In the genomic region with DNA sequence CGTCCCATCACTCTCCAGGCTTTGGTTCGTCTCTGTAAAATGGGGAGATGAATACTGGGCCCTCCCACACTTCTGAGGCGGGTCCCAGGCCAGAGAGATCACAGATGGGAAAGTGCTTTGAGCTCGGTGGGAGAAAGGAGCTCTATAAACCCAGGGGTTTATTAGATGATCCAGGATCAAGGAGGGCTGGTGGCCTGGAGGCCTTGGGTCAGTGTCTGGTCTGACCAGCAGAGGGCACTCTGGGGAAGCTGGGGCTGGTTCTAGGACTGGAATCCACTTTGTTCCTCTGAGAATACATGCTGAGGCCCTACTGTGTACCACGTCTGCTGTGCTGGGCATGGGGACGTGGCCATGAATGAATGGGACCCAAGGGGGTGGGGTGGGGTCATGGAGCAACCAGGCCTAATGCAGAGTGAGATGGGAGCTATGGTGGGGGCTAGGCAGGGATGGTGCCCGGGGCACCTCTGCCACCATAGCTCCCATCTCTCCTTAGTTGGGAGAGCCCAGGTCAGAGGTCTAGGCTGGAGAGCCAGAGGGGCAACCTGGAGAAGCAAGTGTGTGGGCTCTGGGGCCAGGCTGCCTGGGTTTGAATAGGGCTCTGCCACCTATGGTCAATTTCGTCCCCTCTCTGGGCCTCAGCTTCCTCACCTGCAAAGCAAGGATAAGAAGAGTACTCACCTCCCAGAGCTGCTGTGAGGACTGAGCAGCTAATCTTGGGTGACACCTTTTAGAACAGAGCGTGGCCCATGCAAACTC, we compare ENCODE assay signal across 8 cellular contexts. TPM values are rescaled to one million over a fixed set of nuclear protein-coding genes. Genes with fewer than 3 reads are reported as not detected.
A peak's percentile ranks its signal among the peaks of the same experiment; 100 is the strongest.
DNase-seq lines count a peak whose midpoint lies in the region; ATAC-seq and TF ChIP-seq lines count a peak whose summit lies in the region.

No MANE protein-coding gene starts in this region.

- H3K79me2 ChIP-seq in SU-DHL-6 (ENCODE audit: insufficient read depth, low read length) = no peaks in the 10 kb centered on the region

- no peak overlapping the region for H3K9ac ChIP-seq in SU-DHL-6 (ENCODE audit: low read length)
- H3K9ac ChIP-seq in adipocyte (ENCODE audit: low read length) = no peak overlapping the region

- H3K4me1 ChIP-seq in adipocyte (ENCODE audit: control insufficient read depth, insufficient read depth, low read length) (peaks cover 4% of the 10 kb centered on the region), right cardiac atrium (ENCODE audit: control insufficient read depth, insufficient read depth, low read length) (peaks cover 2% of the 10 kb centered on the region)

- DNase-seq in COR-L47 (lab: John Stamatoyannopoulos, UW) = peak; percentile 43
- peak; percentile 45 for DNase-seq in HS-27A (ENCODE audit: low read depth)
- peak; percentile 84 for DNase-seq in adipocyte (ENCODE audit: low read depth)
- DNase-seq in right cardiac atrium = peak; percentile 57 to 84 (median 83)
- DNase-seq in stimulated activated CD4-positive, alpha-beta T cell treated with anti-CD3 and anti-CD28 coated beads, Interleukin-12 subunit alpha, Interleukin-12 subunit beta, amount 100 ng/mL, for 48 hours (ENCODE audit: low read depth in 2 of 3, low spot score in 1 of 3) = peak; percentile 48 to 72 (median 61)

- no peaks in the 10 kb centered on the region for H3K9me2 ChIP-seq in SU-DHL-6 (replicated peaks; ENCODE audit: insufficient read depth, low read length)

- no peaks in the 10 kb centered on the region for H3F3A ChIP-seq in SU-DHL-6 (ENCODE audit: insufficient read depth)

- H2AFZ ChIP-seq in SU-DHL-6 (ENCODE audit: low read depth, low read length, severe bottlenecking) = no peak overlapping the region

- H3K4me3 ChIP-seq in SU-DHL-6 (ENCODE audit: insufficient read depth, low read length, poor library complexity, severe bottlenecking) (no peak overlapping the region), adipocyte (ENCODE audit: low read length) (no peak overlapping the region), right cardiac atrium (ENCODE audit: low read length) (no peak overlapping the region)

- H3K36me3 ChIP-seq in SU-DHL-6 (ENCODE audit: low read length) (no peaks in the 10 kb centered on the region), adipocyte (ENCODE audit: control insufficient read depth, insufficient read depth, low read length, severe bottlenecking) (no peaks in the 10 kb centered on the region)

- H3K9me3 ChIP-seq in SU-DHL-6 (ENCODE audit: insufficient read depth, low read length) = no peaks in the 10 kb centered on the region
- no peaks in the 10 kb centered on the region for H3K9me3 ChIP-seq in adipocyte (ENCODE audit: control insufficient read depth, low read length)
- H3K9me3 ChIP-seq in right cardiac atrium (ENCODE audit: control insufficient read depth, low read length) = no peaks in the 10 kb centered on the region

- WGBS in right cardiac atrium = 73% methylated on average over 9 of the region's 9 CpGs

- H3K27ac ChIP-seq in SU-DHL-6 (ENCODE audit: low read depth, low read length) = no peak overlapping the region
- no peak overlapping the region for H3K27ac ChIP-seq in right cardiac atrium (ENCODE audit: low read length)

- peak; percentile 28 to 48 for ATAC-seq in right cardiac atrium
- no peak for ATAC-seq in GM21447 (IDR thresholded peaks at IDR 0.05; ENCODE audit: unreplicated experiment)
- ATAC-seq in GM19351 (IDR thresholded peaks at IDR 0.05; ENCODE audit: unreplicated experiment) = no peak

- no peaks in the 10 kb centered on the region for H4K20me1 ChIP-seq in SU-DHL-6 (ENCODE audit: low read depth, low read length)

- H3K27me3 ChIP-seq in SU-DHL-6 (ENCODE audit: low read length) = no peaks in the 10 kb centered on the region
- no peaks in the 10 kb centered on the region for H3K27me3 ChIP-seq in adipocyte (replicated peaks; ENCODE audit: control insufficient read depth, insufficient read depth, low read length)
- H3K27me3 ChIP-seq in right cardiac atrium (ENCODE audit: control insufficient read depth, insufficient read depth) = no peaks in the 10 kb centered on the region

- TF ChIP-seq CTCF in SU-DHL-6 (IDR thresholded peaks at IDR 0.05; ENCODE audit: insufficient read depth, low read length, poor library complexity, severe bottlenecking) = peak; percentile 64

- intact Hi-C loops in right cardiac atrium (cut with DNase I) = loop anchor here in 1 of 4 donors (10.0 kb wide), 1 partner anchor 52 kb away; no protein-coding TSS in a partner anchor

- H3K4me2 ChIP-seq in SU-DHL-6 (ENCODE audit: low read depth, low read length, poor library complexity, severe bottlenecking) = no peak overlapping the region

RNA-seq across cellular contexts. Expression of gene FAM131C, which starts 9.0 kb away (rescaled TPM):
- total RNA-seq in right cardiac atrium = 1 to 10 TPM; 2.6 to 6.1 (median 4.5) TPM
- polyA plus RNA-seq in right cardiac atrium = 11.5 TPM

RNA-seq across cellular contexts. Expression of gene CLCNKB, which starts 38.9 kb away (rescaled TPM):
- total RNA-seq in right cardiac atrium = 1 to 10 TPM; 1.9 to 4.7 (median 4.1) TPM
- polyA plus RNA-seq in right cardiac atrium = 3.4 TPM

Comparison
In these comparisons a context has a peak if more than half of its experiments do, and no peak if none do; other contexts are left out.
1. ATAC-seq: peak in right cardiac atrium (2 of 2); none in GM21447 (single experiment) and GM19351 (single experiment).
2. Peak in every context shown above with its lines, with median percentiles within 50 percentile points of each other: DNase-seq.